Comparison of ENCODE assay signal across 8 cellular contexts in genomic region chr17:77959216-77959925, GRCh38. TPM values are rescaled to one million over a fixed set of nuclear protein-coding genes. Genes with fewer than 3 reads are reported as not detected.
DNase-seq lines count a peak whose midpoint lies in the region; ATAC-seq and TF ChIP-seq lines count a peak whose summit lies in the region.

No MANE protein-coding gene starts in this region.

- no peak for ATAC-seq in HG03432 (IDR thresholded peaks at IDR 0.05; ENCODE audit: unreplicated experiment)

- H3K36me3 Mint-ChIP-seq in CD14-positive monocyte, result peaks cover 6 to 20% of the 10 kb centered on the region in 2 donors
- no peaks in the 10 kb centered on the region for H3K36me3 Mint-ChIP-seq in HFFc6 (ENCODE audit: low read depth)

- DNase-seq in CD14-positive monocyte (ENCODE audit: low spot score), result no peak
- no peak for DNase-seq in HFFc6
- DNase-seq in T-helper 1 cell, result peak in 4 of 5 donors; percentile 17 to 28 (median 20)
- DNase-seq in breast epithelium (ENCODE audit: low spot score in 2 of 2), result no peak
- DNase-seq in left kidney (ENCODE audit: low read depth, low spot score), result peak; percentile 63
- DNase-seq in stimulated activated CD4-positive, alpha-beta T cell treated with anti-CD3 and anti-CD28 coated beads, TNF-alpha, amount 100 ng/mL, for 24 hours (ENCODE audit: low read depth in 3 of 3), result peak in 2 of 3 experiments; percentile 8 to 26
- DNase-seq in amniotic stem cell (lab: John Stamatoyannopoulos, UW), result no peak

- peaks cover 0 to 6% of the 10 kb centered on the region in 2 donors for H3K4me1 ChIP-seq in breast epithelium

- peaks cover 55 to 62% (median 61%) of the 10 kb centered on the region in 3 donors for H3K27me3 Mint-ChIP-seq in CD14-positive monocyte (ENCODE audit: low read depth in 3 of 3)
- peaks cover 31% of the 10 kb centered on the region for H3K27me3 Mint-ChIP-seq in HFFc6 (ENCODE audit: insufficient read depth)

- H3K27me3 ChIP-seq in breast epithelium, result no peaks in the 10 kb centered on the region

- H3K27ac Mint-ChIP-seq in CD14-positive monocyte, result peak overlapping the region in 3 of 7 donors; percentile 46 to 75 (median 46)
- no peak overlapping the region for H3K27ac Mint-ChIP-seq in HFFc6

- TF ChIP-seq CTCF in CD14-positive monocyte (IDR thresholded peaks at IDR 0.05) (no peak), HFFc6 (IDR thresholded peaks at IDR 0.05) (no peak), breast epithelium (IDR thresholded peaks at IDR 0.05) (no peak)

- H3K9me3 Mint-ChIP-seq in CD14-positive monocyte (peaks cover 0 to 23% (median 10%) of the 10 kb centered on the region in 7 donors), HFFc6 (no peaks in the 10 kb centered on the region)

- no peaks in the 10 kb centered on the region for H3K36me3 ChIP-seq in breast epithelium

- H3K4me1 Mint-ChIP-seq in CD14-positive monocyte, result peaks cover 32% of the 10 kb centered on the region
- peaks cover 39% of the 10 kb centered on the region for H3K4me1 Mint-ChIP-seq in HFFc6 (ENCODE audit: low read depth)

- H3K4me3 ChIP-seq in breast epithelium, result peak overlapping the region; percentile 58 to 93 (median 74)

- H3K27ac ChIP-seq in breast epithelium, result peak overlapping the region; percentile 36 to 98

- no peak for TF ChIP-seq POLR2A in breast epithelium (IDR thresholded peaks at IDR 0.05)

- intact Hi-C loops in CD14-positive monocyte (cut with micrococcal nuclease), result loop anchor here (5.0 to 10.0 kb wide), 3 partner anchors 42 to 95 kb away; no protein-coding TSS in a partner anchor
- intact Hi-C loops in breast epithelium (cut with DNase I; ENCODE audit: low total_unique reads), result no loop called here

- H3K9me3 ChIP-seq in breast epithelium, result no peaks in the 10 kb centered on the region

- H3K4me3 Mint-ChIP-seq in CD14-positive monocyte (peak overlapping the region; percentile 86 to 93), HFFc6 (peak overlapping the region; percentile 88)

RNA-seq across cellular contexts. Expression of gene TNRC6C, which starts 0.9 kb away (rescaled TPM):
- under 1 TPM; 0.38 to 0.46 TPM for polyA plus RNA-seq in CD14-positive monocyte
- total RNA-seq in HFFc6 (2021; fragmentation: NEBNext Ultra II Directional; extraction: Animal tissue kit (Norgen Biotek cat#: 25700)), result 1 to 10 TPM; 6.3 to 9.0 (median 7.5) TPM
- total RNA-seq in breast epithelium, result 10 to 100 TPM; 14.1 to 21.7 (median 21.6) TPM

Comparison
In these comparisons a context has a peak if more than half of its experiments do, and no peak if none do; other contexts are left out.
1. DNase-seq: peak in T-helper 1 cell (4 of 5), left kidney (single experiment) and stimulated activated CD4-positive, alpha-beta T cell treated with anti-CD3 and anti-CD28 coated beads, TNF-alpha, amount 100 ng/mL, for 24 hours (2 of 3); none in CD14-positive monocyte (single experiment), HFFc6 (single experiment), breast epithelium (0 of 2) and amniotic stem cell (single experiment).